In genomic region chr2:215374642-215375466, GRCh38 we compare ENCODE assay signal across 21 cellular contexts.
A peak's percentile ranks its signal among the peaks of the same experiment; 100 is the strongest.
DNase-seq lines count a peak whose midpoint lies in the region; ATAC-seq, FAIRE-seq and TF ChIP-seq lines count a peak whose summit lies in the region.
"Had no signal": no experiment of that assay in that cellular context is flagged by ENCODE, and none has a peak within 500 bp of the region (broad histone marks: within the 10 kb centered on the region; RNA-seq: fewer than 3 reads in every experiment).

No MANE protein-coding gene starts in this region.

- H3K79me2 ChIP-seq in HepG2 (ENCODE audit: insufficient read depth, low read length), result no peaks in the 10 kb centered on the region

- H3K27me3 ChIP-seq in HepG2 (ENCODE audit: control insufficient read depth in 1 of 2, insufficient read depth in 2 of 2, low read length in 2 of 2) (no peaks in the 10 kb centered on the region), right lobe of liver (no peaks in the 10 kb centered on the region), gastroesophageal sphincter (no peaks in the 10 kb centered on the region), gastrocnemius medialis (no peaks in the 10 kb centered on the region)
- H3K27me3 ChIP-seq: BLaER1, MG63, SJSA1 had no signal

- no peak overlapping the region for H3K4me3 ChIP-seq in HepG2 (replicated peaks in 1 of 3; ENCODE audit: insufficient read depth in 1 of 3, low read depth in 2 of 3, low read length in 3 of 3)
- H3K4me3 ChIP-seq in right lobe of liver, result no peak overlapping the region
- H3K4me3 ChIP-seq in gastroesophageal sphincter, result no peak overlapping the region
- no peak overlapping the region for H3K4me3 ChIP-seq in gastrocnemius medialis
- H3K4me3 ChIP-seq: BLaER1, MG63, SJSA1 had no signal

- BruUV-seq in HepG2 (replicated peaks; lab: Mats Ljungman, UMichigan), result no TSS peak

- intact Hi-C loops in HepG2 (cut with micrococcal nuclease; ENCODE audit: unreplicated experiment) (no loop called here), right lobe of liver (cut with DNase I) (no loop called here), gastrocnemius medialis (cut with DNase I; ENCODE audit: low total_unique reads) (no loop called here)

- H3K27ac ChIP-seq in HepG2 (ENCODE audit: extremely low read length, insufficient read depth, low read length) (no peak overlapping the region), right lobe of liver (no peak overlapping the region), gastroesophageal sphincter (peak overlapping the region in 3 of 4 donors; percentile 9 to 28 (median 26)), gastrocnemius medialis (no peak overlapping the region)
- H3K27ac ChIP-seq: 22Rv1, BLaER1, SJSA1 had no signal

- no peak overlapping the region for H3K4me2 ChIP-seq in HepG2 (ENCODE audit: low read depth, low read length)
- H3K4me2 ChIP-seq: BLaER1 had no signal

- TF ChIP-seq CTCF in HepG2 (CRISPR knock-in tag; IDR thresholded peaks at IDR 0.05) (no peak), right lobe of liver (IDR thresholded peaks at IDR 0.05) (no peak), gastroesophageal sphincter (IDR thresholded peaks at IDR 0.05) (no peak), osteocyte (IDR thresholded peaks at IDR 0.05) (no peak), gastrocnemius medialis (IDR thresholded peaks at IDR 0.05 in 4 of 5, conservative IDR thresholded peaks at IDR 0.05 in 1 of 5) (no peak)

- H3K4me1 Mint-ChIP-seq in osteocyte (ENCODE audit: unreplicated experiment), result peaks cover 51% of the 10 kb centered on the region
- H3K4me1 Mint-ChIP-seq: CD4-positive, CD25-positive, alpha-beta regulatory T cell had no signal

- WGBS in HepG2 (ENCODE audit: low lambda C conversion rate), result 97% methylated on average over 10 of the region's 10 CpGs
- 88% methylated on average over 9 of the region's 10 CpGs for WGBS in right lobe of liver (ENCODE audit: insufficient coverage, low coverage, low lambda C conversion rate, missing lambda C conversion rate)
- WGBS in gastroesophageal sphincter (ENCODE audit: low coverage in 1 of 2), 2 donors, result 87 to 93% methylated on average over 2 to 5 of the region's 10 CpGs

- TF ChIP-seq POLR2A in HepG2 (IDR thresholded peaks at IDR 0.05; ENCODE audit: insufficient read depth in 1 of 2, low read depth in 2 of 2, low read length in 2 of 2) (peak; percentile 40 to 43; a peak in 2 of 4 replicates), right lobe of liver (IDR thresholded peaks at IDR 0.05) (no peak), gastroesophageal sphincter (IDR thresholded peaks at IDR 0.05) (no peak), gastrocnemius medialis (IDR thresholded peaks at IDR 0.05) (no peak)

- FAIRE-seq in HepG2 (lab: Jason Lieb, UNC), result no peak
- FAIRE-seq: D721Med, GM19239, H54 had no signal

- peak; percentile 16 for ATAC-seq in HepG2
- ATAC-seq in right lobe of liver, result no peak
- no peak for ATAC-seq in gastroesophageal sphincter
- ATAC-seq in gastrocnemius medialis, result no peak
- no peak for ATAC-seq in HG02885 (IDR thresholded peaks at IDR 0.05; ENCODE audit: poor library complexity, unreplicated experiment)

- no peak overlapping the region for H2AFZ ChIP-seq in HepG2 (ENCODE audit: low read length)

- H3K4me1 ChIP-seq in HepG2 (ENCODE audit: insufficient read depth, low read length) (no peaks in the 10 kb centered on the region), right lobe of liver (no peaks in the 10 kb centered on the region), gastroesophageal sphincter (peaks cover 0 to 14% (median 0%) of the 10 kb centered on the region in 3 donors), gastrocnemius medialis (no peaks in the 10 kb centered on the region)
- H3K4me1 ChIP-seq: BLaER1, SJSA1 had no signal

- no peak overlapping the region for H3K4me3 Mint-ChIP-seq in osteocyte (ENCODE audit: unreplicated experiment)
- H3K4me3 Mint-ChIP-seq: CD4-positive, CD25-positive, alpha-beta regulatory T cell had no signal

- peak overlapping the region; percentile 84 for H3K27ac Mint-ChIP-seq in osteocyte (ENCODE audit: unreplicated experiment)
- H3K27ac Mint-ChIP-seq: CD4-positive, CD25-positive, alpha-beta regulatory T cell had no signal

- TF ChIP-seq EP300 in HepG2 (IDR thresholded peaks at IDR 0.05; ENCODE audit: low read depth in 2 of 2, low read length in 2 of 2) (no peak), HepG2 (CRISPR knock-in tag; IDR thresholded peaks at IDR 0.05; ENCODE audit: borderline replicate concordance) (no peak), gastroesophageal sphincter (IDR thresholded peaks at IDR 0.05) (no peak)

- H3K36me3 ChIP-seq in HepG2 (replicated peaks in 1 of 2; ENCODE audit: control insufficient read depth in 1 of 2, insufficient read depth in 2 of 2, low read length in 2 of 2), result peaks cover 52 to 97% of the 10 kb centered on the region in 2 experiments
- H3K36me3 ChIP-seq in right lobe of liver, result peaks cover 24 to 100% (median 59%) of the 10 kb centered on the region in 4 donors
- peaks cover 20 to 100% of the 10 kb centered on the region in 2 donors for H3K36me3 ChIP-seq in gastroesophageal sphincter
- peaks cover 0 to 8% of the 10 kb centered on the region in 2 donors for H3K36me3 ChIP-seq in gastrocnemius medialis

- H3K36me3 Mint-ChIP-seq in osteocyte (ENCODE audit: unreplicated experiment), result peaks cover 85% of the 10 kb centered on the region

- POLR2A ChIA-PET in HepG2 (lab: Yijun Ruan, JAX), result no interaction called here

- TF ChIP-seq RAD21 in HepG2 (CRISPR knock-in tag; IDR thresholded peaks at IDR 0.05), result no peak

- no peaks in the 10 kb centered on the region for H3K27me3 Mint-ChIP-seq in osteocyte (ENCODE audit: unreplicated experiment)
- H3K27me3 Mint-ChIP-seq: CD4-positive, CD25-positive, alpha-beta regulatory T cell had no signal

- peaks cover 15% of the 10 kb centered on the region for H4K20me1 ChIP-seq in HepG2 (ENCODE audit: insufficient read depth, low read length)
- H4K20me1 ChIP-seq: BLaER1 had no signal

- H3K9me3 Mint-ChIP-seq in osteocyte (ENCODE audit: unreplicated experiment), result no peaks in the 10 kb centered on the region

- no peak for DNase-seq in HepG2 (ENCODE audit: low spot score)
- DNase-seq in right lobe of liver, result no peak
- no peak for DNase-seq in osteocyte (ENCODE audit: extremely low spot score, unreplicated experiment)
- DNase-seq in anterior cingulate cortex (lab: John Stamatoyannopoulos, UW), result no peak
- DNase-seq in gastrocnemius medialis, result no peak
- DNase-seq: CD4-positive, CD25-positive, alpha-beta regulatory T cell; IMR-90; KG1; MG63; NCI-H2029; NCI-H526 treated with DMSO at 0.1 percent for 48 hours; Right ventricle myocardium superior; RPMI8226 had no signal

- H3K9ac ChIP-seq in HepG2 (ENCODE audit: insufficient read depth, low read depth, low read length), result no peak overlapping the region
- H3K9ac ChIP-seq: BLaER1 had no signal

- H3K9me3 ChIP-seq in HepG2 (ENCODE audit: low read length) (no peaks in the 10 kb centered on the region), right lobe of liver (no peaks in the 10 kb centered on the region), gastroesophageal sphincter (no peaks in the 10 kb centered on the region), gastrocnemius medialis (no peaks in the 10 kb centered on the region)
- H3K9me3 ChIP-seq: MG63, SJSA1 had no signal

- CTCF ChIA-PET in HepG2 (lab: Yijun Ruan, JAX; ENCODE audit: low intra/inter-chr PET ratio, low total read pairs), result no interaction called here

- in situ Hi-C loops in HepG2 (cut with HindIII; ENCODE audit: extremely low pct_ligation_motif_present, low pct_unique_long_range_greater_than_20kb) (no loop called here), gastrocnemius medialis (cut with MboI; ENCODE audit: low sequenced_read_pairs in 4 of 4) (no loop called here)

TF ChIP-seq in HepG2, 621 proteins besides CTCF, POLR2A, EP300 and RAD21 (continues in another document):
- TF ChIP-seq TOE1 (CRISPR knock-in tag; IDR thresholded peaks at IDR 0.05) (0 out of 2 replicates have a peak, but pooled peaks have one; percentile 37), ASH2L (IDR thresholded peaks at IDR 0.05; ENCODE audit: insufficient read length, low read depth, low read length) (no peak), CAMTA2 (CRISPR knock-in tag; IDR thresholded peaks at IDR 0.05; ENCODE audit: borderline replicate concordance) (no peak), ZBTB14 (CRISPR knock-in tag; IDR thresholded peaks at IDR 0.05) (no peak), ZNF780A (CRISPR knock-in tag; IDR thresholded peaks at IDR 0.05) (0 out of 2 replicates have a peak, but pooled peaks have one; percentile 14), HOXA5 (CRISPR knock-in tag; IDR thresholded peaks at IDR 0.05) (no peak), ATF7 (IDR thresholded peaks at IDR 0.05) (no peak), ATF7 (CRISPR knock-in tag; IDR thresholded peaks at IDR 0.05) (no peak), MIER3 (CRISPR knock-in tag; IDR thresholded peaks at IDR 0.05; ENCODE audit: borderline replicate concordance) (no peak), JUND (CRISPR knock-in tag; IDR thresholded peaks at IDR 0.05) (0 out of 2 replicates have a peak, but pooled peaks have one; percentile 6), SALL2 (CRISPR knock-in tag; IDR thresholded peaks at IDR 0.05) (no peak), SOX5 (CRISPR knock-in tag; IDR thresholded peaks at IDR 0.05; ENCODE audit: borderline replicate concordance) (0 out of 2 replicates have a peak, but pooled peaks have one; percentile 18)

Comparison
In these comparisons a context has a peak if more than half of its experiments do, and no peak if none do; other contexts are left out.
1. POLR2A ChIP-seq: peak in HepG2 (2 of 2); none in right lobe of liver (single experiment), gastroesophageal sphincter (0 of 2) and gastrocnemius medialis (0 of 2).
2. H3K27ac ChIP-seq: peak in gastroesophageal sphincter (3 of 4); none in HepG2 (single experiment), right lobe of liver (0 of 3) and gastrocnemius medialis (0 of 4).